In the genomic region with DNA sequence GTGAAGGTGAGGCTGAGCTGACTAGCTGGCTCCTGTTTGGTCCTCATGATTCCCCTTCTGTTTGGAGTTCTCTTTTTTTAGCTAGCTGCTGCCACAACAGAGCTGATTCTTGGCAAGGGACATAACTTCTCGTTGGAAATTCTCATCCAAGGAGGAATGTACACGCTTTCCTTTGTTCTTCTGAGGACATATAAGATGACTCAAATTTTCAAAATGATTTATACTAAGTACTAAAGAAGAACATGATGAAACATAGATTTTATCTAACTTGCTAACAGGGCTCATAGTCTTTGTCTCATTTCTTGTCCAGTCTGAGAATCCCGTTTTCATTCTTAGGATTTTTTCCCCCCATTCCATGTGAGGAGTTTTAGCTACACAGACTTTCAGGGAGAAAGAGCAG, we compare ENCODE assay signal across 1 cellular context.
TF ChIP-seq lines count a peak whose summit lies in the region.

No MANE protein-coding gene starts in this region.

TF ChIP-seq in SK-N-SH treated with all-trans-retinoic acid at 6 μM for 48 hours, 23 proteins besides CTCF, POLR2A, EP300 and RAD21:
- no peak for TF ChIP-seq PATZ1 (CRISPR knock-in tag; IDR thresholded peaks at IDR 0.05; ENCODE audit: borderline replicate concordance)
- TF ChIP-seq ISL1 (CRISPR knock-in tag; IDR thresholded peaks at IDR 0.05): peak; percentile 81
TF ChIP-seq in SK-N-SH treated with all-trans-retinoic acid at 6 μM for 48 hours: peak in this region for 1.
